In the genomic region with DNA sequence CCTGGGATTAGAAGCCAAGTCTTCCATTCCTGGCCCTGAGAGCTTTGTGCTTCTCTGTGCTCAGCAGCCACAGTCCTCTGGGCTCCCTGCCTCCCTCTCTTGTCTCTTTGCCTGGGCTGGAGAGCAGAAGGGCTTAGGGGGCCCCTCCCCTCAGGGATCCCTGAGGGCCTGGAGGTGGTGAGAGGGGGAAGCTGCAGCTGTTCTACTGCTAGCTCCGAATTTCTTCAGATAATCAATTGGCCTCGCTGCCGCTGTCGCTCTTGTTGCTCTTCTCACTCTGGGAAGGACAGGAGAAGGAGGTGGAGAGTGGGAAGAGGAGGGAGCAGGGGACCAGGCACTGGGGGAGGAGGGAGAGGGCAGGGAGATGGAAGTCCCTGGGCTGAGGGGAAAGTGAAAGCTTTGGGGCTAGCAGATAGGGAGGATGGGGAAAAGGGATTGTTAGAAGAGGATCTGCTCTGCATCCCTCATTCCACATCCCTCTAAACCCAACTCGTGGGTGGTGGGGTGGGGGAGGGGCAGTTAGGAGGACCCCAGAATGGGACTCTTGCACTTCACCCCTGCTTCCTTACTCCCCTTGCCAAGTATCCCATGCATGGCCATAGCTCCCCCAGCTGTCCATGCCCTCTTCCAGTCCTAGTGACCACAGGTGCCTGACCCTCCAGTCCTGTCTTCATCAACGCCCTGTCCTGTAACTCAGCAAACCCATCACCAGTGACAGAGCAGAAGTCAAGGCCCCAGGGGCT, we compare ENCODE assay signal across 15 cellular contexts. TPM values are rescaled to one million over a fixed set of nuclear protein-coding genes. Genes with fewer than 3 reads are reported as not detected.
DNase-seq lines count a peak whose midpoint lies in the region; ATAC-seq and TF ChIP-seq lines count a peak whose summit lies in the region.
"Had no signal": no experiment of that assay in that cellular context is flagged by ENCODE, and none has a peak within 500 bp of the region (broad histone marks: within the 10 kb centered on the region; RNA-seq: fewer than 3 reads in every experiment).

No MANE protein-coding gene starts in this region.

- H3K36me3 Mint-ChIP-seq in nephron progenitor cell (ENCODE audit: low read depth): no peaks in the 10 kb centered on the region
- no peaks in the 10 kb centered on the region for H3K36me3 Mint-ChIP-seq in activated CD8-positive, alpha-beta T cell treated with anti-CD3 and anti-CD28 coated beads for 36 hours (ENCODE audit: low read depth)
- H3K36me3 Mint-ChIP-seq: CD4-positive, alpha-beta memory T cell had no signal

- H3K27me3 Mint-ChIP-seq in nephron progenitor cell (ENCODE audit: low read depth, poor library complexity): peaks cover 3% of the 10 kb centered on the region
- H3K27me3 Mint-ChIP-seq in activated CD8-positive, alpha-beta T cell treated with anti-CD3 and anti-CD28 coated beads for 36 hours: no peaks in the 10 kb centered on the region

- no peak for TF ChIP-seq POLR2A in NB4 (IDR thresholded peaks at IDR 0.05; ENCODE audit: extremely low read depth, insufficient read length)

- POLR2A ChIA-PET in activated CD8-positive, alpha-beta T cell treated with anti-CD3 and anti-CD28 coated beads for 36 hours (lab: Charles Lee): interaction anchor here (1.3 to 1.5 kb wide), 2 partner anchors 7 to 236 kb away, joined by 3 read pairs; a partner anchor contains a TSS

- no peak overlapping the region for H3K4me3 Mint-ChIP-seq in nephron progenitor cell
- no peak overlapping the region for H3K4me3 Mint-ChIP-seq in activated CD8-positive, alpha-beta T cell treated with anti-CD3 and anti-CD28 coated beads for 36 hours
- H3K4me3 Mint-ChIP-seq: activated T-cell treated with anti-CD3 and anti-CD28 coated beads, Interleukin-2, amount 50 U/mL, for 4 hours had no signal

- peak; percentile 16 for DNase-seq in CD1c-positive myeloid dendritic cell (ENCODE audit: extremely low spot score)
- peak; percentile 60 for DNase-seq in NB4 (ENCODE audit: low read depth)
- peak; percentile 28 for DNase-seq in nephron progenitor cell
- DNase-seq in activated CD8-positive, alpha-beta T cell treated with anti-CD3 and anti-CD28 coated beads for 36 hours: no peak
- DNase-seq in stimulated activated naive CD8-positive, alpha-beta T cell treated with anti-CD3 and anti-CD28 coated beads, Interleukin-15, Interleukin-2, amounts not matched to agents 100 U/mL and 50 U/mL, for 24 hours: no peak
- DNase-seq: activated T-cell treated with anti-CD3 and anti-CD28 coated beads, Interleukin-2, amount 50 U/mL, for 4 hours; CD4-positive, alpha-beta memory T cell; foreskin fibroblast; PC-3 had no signal

- H3K4me1 Mint-ChIP-seq in nephron progenitor cell: peaks cover 69% of the 10 kb centered on the region
- H3K4me1 Mint-ChIP-seq in activated CD8-positive, alpha-beta T cell treated with anti-CD3 and anti-CD28 coated beads for 36 hours (ENCODE audit: low read depth): peaks cover 11% of the 10 kb centered on the region

- no peak for TF ChIP-seq CTCF in NB4 (IDR thresholded peaks at IDR 0.05; ENCODE audit: low read depth, low read length)
- no peak for TF ChIP-seq CTCF in nephron progenitor cell (IDR thresholded peaks at IDR 0.05)
- no peak for TF ChIP-seq CTCF in activated CD8-positive, alpha-beta T cell treated with anti-CD3 and anti-CD28 coated beads for 36 hours (IDR thresholded peaks at IDR 0.05)

- no peaks in the 10 kb centered on the region for H3K27me3 ChIP-seq in ectodermal cell (ENCODE audit: control insufficient read depth, insufficient read depth, low read length, poor library complexity, severe bottlenecking)

- no peaks in the 10 kb centered on the region for H3K36me3 ChIP-seq in ectodermal cell (ENCODE audit: control insufficient read depth, insufficient read depth, low read length)

- H3K27ac ChIP-seq in ectodermal cell (ENCODE audit: insufficient read depth, low read depth, low read length, poor library complexity, severe bottlenecking): peak overlapping the region; percentile 93

- ATAC-seq in activated CD8-positive, alpha-beta T cell treated with anti-CD3 and anti-CD28 coated beads for 36 hours: no peak
- ATAC-seq in GM18867 (IDR thresholded peaks at IDR 0.05; ENCODE audit: unreplicated experiment) (no peak), GM18502 (IDR thresholded peaks at IDR 0.05; ENCODE audit: poor library complexity, unreplicated experiment) (no peak)
- ATAC-seq in stimulated activated naive CD8-positive, alpha-beta T cell treated with anti-CD3 and anti-CD28 coated beads, Interleukin-15, Interleukin-2, amounts not matched to agents 100 U/mL and 50 U/mL, for 24 hours: no peak
- ATAC-seq: PC-3 had no signal

- WGBS in ectodermal cell, 2 experiments: 14 to 15% methylated on average over 5 to 6 of the region's 6 CpGs

- no peaks in the 10 kb centered on the region for H3K9me3 ChIP-seq in ectodermal cell (ENCODE audit: control insufficient read depth, low read length)

- CTCF ChIA-PET in activated CD8-positive, alpha-beta T cell treated with anti-CD3 and anti-CD28 coated beads for 36 hours (lab: Charles Lee): interaction anchor here (0.8 to 8.5 kb wide), 8 partner anchors 11 to 289 kb away, joined by 3 to 87 read pairs (median 25); a partner anchor contains a TSS

- peaks cover 43% of the 10 kb centered on the region for H3K4me1 ChIP-seq in ectodermal cell (ENCODE audit: control insufficient read depth, insufficient read depth, low read length)

- H3K4me3 ChIP-seq in NB4 (ENCODE audit: low read depth, low read length) (peak overlapping the region; percentile 11), ectodermal cell (ENCODE audit: insufficient read depth, low read depth, low read length) (no peak overlapping the region)
- H3K4me3 ChIP-seq: skin epidermis had no signal

- intact Hi-C loops in activated CD8-positive, alpha-beta T cell treated with anti-CD3 and anti-CD28 coated beads for 36 hours (cut with micrococcal nuclease): loop anchor here (10.0 kb wide), 1 partner anchor 180 kb away; a partner anchor contains a TSS

- H3K9me3 Mint-ChIP-seq in nephron progenitor cell: no peaks in the 10 kb centered on the region
- H3K9me3 Mint-ChIP-seq in activated CD8-positive, alpha-beta T cell treated with anti-CD3 and anti-CD28 coated beads for 36 hours: no peaks in the 10 kb centered on the region
- H3K9me3 Mint-ChIP-seq: activated T-cell treated with anti-CD3 and anti-CD28 coated beads, Interleukin-2, amount 50 U/mL, for 4 hours; CD4-positive, alpha-beta memory T cell had no signal

- no peak overlapping the region for H3K27ac Mint-ChIP-seq in nephron progenitor cell
- no peak overlapping the region for H3K27ac Mint-ChIP-seq in activated CD8-positive, alpha-beta T cell treated with anti-CD3 and anti-CD28 coated beads for 36 hours

RNA-seq across cellular contexts. Expression of a gene that starts 8.0 kb away (rescaled TPM):
- polyA plus RNA-seq in ectodermal cell (2013, experiment 1 of 4): 3.9 TPM
- 2.9 TPM for polyA plus RNA-seq in ectodermal cell (2013, experiment 2 of 4)
- polyA plus RNA-seq in ectodermal cell (2013, experiment 3 of 4): 5.2 TPM
- 8.3 TPM for polyA plus RNA-seq in ectodermal cell (2013, experiment 4 of 4)
- total RNA-seq in activated CD8-positive, alpha-beta T cell treated with anti-CD3 and anti-CD28 coated beads for 36 hours: under 1 TPM; 0.22 to 0.45 TPM
- total RNA-seq: bronchial epithelial cell, mononuclear cell, PC-3 had no signal
- polyA plus RNA-seq: CD4-positive, alpha-beta memory T cell had no signal

RNA-seq across cellular contexts. Expression of a gene that starts 25.5 kb away (rescaled TPM):
- 139 TPM for polyA plus RNA-seq in ectodermal cell (2013, experiment 1 of 4)
- polyA plus RNA-seq in ectodermal cell (2013, experiment 2 of 4): 130 TPM
- 107 TPM for polyA plus RNA-seq in ectodermal cell (2013, experiment 3 of 4)
- polyA plus RNA-seq in ectodermal cell (2013, experiment 4 of 4): 117 TPM
- under 1 TPM; 0.16 to 0.40 TPM for total RNA-seq in activated CD8-positive, alpha-beta T cell treated with anti-CD3 and anti-CD28 coated beads for 36 hours
- total RNA-seq: CD4-positive, alpha-beta memory T cell had no signal
- polyA plus RNA-seq: CD4-positive, alpha-beta memory T cell had no signal

RNA-seq across cellular contexts. Expression of a gene that starts 31.7 kb away (rescaled TPM):
- 118 TPM for polyA plus RNA-seq in ectodermal cell (2013, experiment 1 of 4)
- 117 TPM for polyA plus RNA-seq in ectodermal cell (2013, experiment 2 of 4)
- polyA plus RNA-seq in ectodermal cell (2013, experiment 3 of 4): 90.0 TPM
- 107 TPM for polyA plus RNA-seq in ectodermal cell (2013, experiment 4 of 4)
- total RNA-seq in activated CD8-positive, alpha-beta T cell treated with anti-CD3 and anti-CD28 coated beads for 36 hours: 10 to 100 TPM; 36.6 to 38.0 TPM

RNA-seq across cellular contexts. Expression of a gene that starts 31.8 kb away (rescaled TPM):
- 99.5 TPM for polyA plus RNA-seq in ectodermal cell (2013, experiment 1 of 4)
- 99.5 TPM for polyA plus RNA-seq in ectodermal cell (2013, experiment 2 of 4)
- polyA plus RNA-seq in ectodermal cell (2013, experiment 3 of 4): 80.6 TPM
- polyA plus RNA-seq in ectodermal cell (2013, experiment 4 of 4): 97.1 TPM
- total RNA-seq in activated CD8-positive, alpha-beta T cell treated with anti-CD3 and anti-CD28 coated beads for 36 hours: 100 to 1,000 TPM; 117 to 118 TPM

Comparison
In these comparisons a context has a peak if more than half of its experiments do, and no peak if none do; other contexts are left out.
1. DNase-seq: peak in CD1c-positive myeloid dendritic cell (single experiment), NB4 (single experiment) and nephron progenitor cell (single experiment); none in activated CD8-positive, alpha-beta T cell treated with anti-CD3 and anti-CD28 coated beads for 36 hours (single experiment) and stimulated activated naive CD8-positive, alpha-beta T cell treated with anti-CD3 and anti-CD28 coated beads, Interleukin-15, Interleukin-2, amounts not matched to agents 100 U/mL and 50 U/mL, for 24 hours (single experiment).